In genomic region chr14:31022386-31022785, GRCh38 we compare ENCODE assay signal across 17 cellular contexts.
"Had no signal": no experiment of that assay in that cellular context is flagged by ENCODE, and none has a peak within 500 bp of the region (broad histone marks: within the 10 kb centered on the region; RNA-seq: fewer than 3 reads in every experiment).

No MANE protein-coding gene starts in this region.

- H3K4me3 Mint-ChIP-seq: activated CD4-positive, alpha-beta T cell treated with anti-CD3 and anti-CD28 coated beads, Interleukin-2, amount 10 ng/mL, durations not matched to agents 7 days and 5 days; activated naive CD8-positive, alpha-beta T cell treated with anti-CD3 and anti-CD28 coated beads for 36 hours; stimulated activated naive CD8-positive, alpha-beta T cell treated with anti-CD3 and anti-CD28 coated beads, Interleukin-15, Interleukin-2, amounts not matched to agents 100 ng/mL and 50 ng/mL, for 24 hours had no signal

- H3K27ac Mint-ChIP-seq: activated CD4-positive, alpha-beta T cell treated with anti-CD3 and anti-CD28 coated beads, Interleukin-2, amount 10 ng/mL, durations not matched to agents 7 days and 5 days; activated naive CD8-positive, alpha-beta T cell treated with anti-CD3 and anti-CD28 coated beads for 36 hours had no signal

- H3K27me3 Mint-ChIP-seq: activated CD4-positive, alpha-beta T cell treated with anti-CD3 and anti-CD28 coated beads, Interleukin-2, amount 10 ng/mL, durations not matched to agents 7 days and 5 days; activated naive CD8-positive, alpha-beta T cell treated with anti-CD3 and anti-CD28 coated beads for 36 hours; effector memory CD8-positive, alpha-beta T cell; stimulated activated naive CD8-positive, alpha-beta T cell treated with anti-CD3 and anti-CD28 coated beads, Interleukin-15, Interleukin-2, amounts not matched to agents 100 ng/mL and 50 ng/mL, for 24 hours had no signal

- H3K9me3 ChIP-seq: breast epithelium, heart left ventricle, right atrium auricular region, upper lobe of left lung had no signal

- H3K4me3 ChIP-seq: breast epithelium, heart left ventricle, right atrium auricular region, upper lobe of left lung had no signal

- DNase-seq: activated CD4-positive, alpha-beta T cell treated with anti-CD3 and anti-CD28 coated beads, Interleukin-2, amount 10 ng/mL, durations not matched to agents 7 days and 5 days; activated CD4-positive, CD25-positive, alpha-beta regulatory T cell; activated CD8-positive, alpha-beta memory T cell treated with anti-CD3 and anti-CD28 coated beads for 24 hours; activated naive CD8-positive, alpha-beta T cell treated with anti-CD3 and anti-CD28 coated beads for 36 hours; anterior cingulate cortex; dermis blood vessel endothelial cell; effector memory CD8-positive, alpha-beta T cell; heart left ventricle; posterior cingulate gyrus; small intestine; upper lobe of left lung had no signal

- H3K27me3 ChIP-seq: breast epithelium, heart left ventricle, right atrium auricular region, upper lobe of left lung had no signal

- ATAC-seq: effector memory CD8-positive, alpha-beta T cell; heart left ventricle had no signal

- H3K9me3 Mint-ChIP-seq: activated CD4-positive, alpha-beta T cell treated with anti-CD3 and anti-CD28 coated beads, Interleukin-2, amount 10 ng/mL, durations not matched to agents 7 days and 5 days; activated naive CD8-positive, alpha-beta T cell treated with anti-CD3 and anti-CD28 coated beads for 36 hours; effector memory CD8-positive, alpha-beta T cell; stimulated activated naive CD8-positive, alpha-beta T cell treated with anti-CD3 and anti-CD28 coated beads, Interleukin-15, Interleukin-2, amounts not matched to agents 100 ng/mL and 50 ng/mL, for 24 hours had no signal

- H3K27ac ChIP-seq: breast epithelium, epithelial cell of prostate, heart left ventricle, right atrium auricular region, upper lobe of left lung had no signal

- FAIRE-seq: frontal cortex, small intestine, TTC549 had no signal

- H3K36me3 ChIP-seq: breast epithelium had no signal
